15 cellular contexts compared by ENCODE assay signal in genomic region chr1:203572134-203572625, GRCh38. TPM values are rescaled to one million over a fixed set of nuclear protein-coding genes. Genes with fewer than 3 reads are reported as not detected.
DNase-seq lines count a peak whose midpoint lies in the region; ATAC-seq and TF ChIP-seq lines count a peak whose summit lies in the region.
"Had no signal": no experiment of that assay in that cellular context is flagged by ENCODE, and none has a peak within 500 bp of the region (broad histone marks: within the 10 kb centered on the region; RNA-seq: fewer than 3 reads in every experiment).

No MANE protein-coding gene starts in this region.

- H3K4me2 ChIP-seq in mammary epithelial cell (ENCODE audit: insufficient read depth, low read depth, low read length) = no peak overlapping the region

- H3K4me1 ChIP-seq in HUES48 (ENCODE audit: control insufficient read depth, insufficient read depth, low read length) = peaks cover 10% of the 10 kb centered on the region; the same call in 1 of the 2 replicates
- H3K4me1 ChIP-seq in mammary epithelial cell (ENCODE audit: insufficient read depth, low read length) = no peaks in the 10 kb centered on the region

- no peaks in the 10 kb centered on the region for H3K36me3 ChIP-seq in HUES48 (ENCODE audit: control insufficient read depth, insufficient read depth, low read length)
- no peaks in the 10 kb centered on the region for H3K36me3 ChIP-seq in brain microvascular endothelial cell (replicated peaks)
- no peaks in the 10 kb centered on the region for H3K36me3 ChIP-seq in mammary epithelial cell (ENCODE audit: insufficient read depth, low read length)
- H3K36me3 ChIP-seq: esophagus squamous epithelium had no signal

- intact Hi-C loops in mammary epithelial cell (cut with micrococcal nuclease) = no loop called here

- H4K20me1 ChIP-seq in mammary epithelial cell (ENCODE audit: insufficient read depth, low read length) = no peaks in the 10 kb centered on the region

- 75% methylated on average over 10 of the region's 10 CpGs for WGBS in mammary epithelial cell (ENCODE audit: low coverage, missing lambda C conversion rate)

- ATAC-seq in GM21619 (IDR thresholded peaks at IDR 0.05; ENCODE audit: unreplicated experiment) = no peak
- ATAC-seq: stimulated activated naive CD8-positive, alpha-beta T cell treated with anti-CD3 and anti-CD28 coated beads, Interleukin-15, amount 100 ng/mL, for 72 hours had no signal

- H3K9me3 ChIP-seq in HUES48 (ENCODE audit: control insufficient read depth, insufficient read depth, low read length) (no peaks in the 10 kb centered on the region), mammary epithelial cell (replicated peaks; ENCODE audit: insufficient read depth, low read length) (no peaks in the 10 kb centered on the region)
- H3K9me3 ChIP-seq: esophagus squamous epithelium had no signal

- H3K79me2 ChIP-seq in mammary epithelial cell (ENCODE audit: insufficient read depth, low read length) = no peaks in the 10 kb centered on the region

- CTCF ChIA-PET in mammary epithelial cell (lab: Charles Lee; ENCODE audit: low non-redundant PET) = no interaction called here

- H3K27ac ChIP-seq in HUES48 (ENCODE audit: low read depth, low read length) (peak overlapping the region; percentile 57), brain microvascular endothelial cell (peak overlapping the region; percentile 37), mammary epithelial cell (ENCODE audit: insufficient read depth, low read depth, low read length) (no peak overlapping the region)
- H3K27ac ChIP-seq: C4-2B had no signal

- TF ChIP-seq CTCF in brain microvascular endothelial cell (IDR thresholded peaks at IDR 0.05; ENCODE audit: low read depth, low read length, missing control alignments) = no peak
- no peak for TF ChIP-seq CTCF in mammary epithelial cell (conservative IDR thresholded peaks at IDR 0.05 in 1 of 2, IDR thresholded peaks at IDR 0.05 in 1 of 2; ENCODE audit: extremely low read depth in 1 of 2, insufficient read depth in 1 of 2, low read depth in 1 of 2, low read length in 2 of 2)

- dilution Hi-C loops in mammary epithelial cell (cut with HindIII; ENCODE audit: low sequenced_read_pairs) = no loop called here

- H3K27me3 ChIP-seq in HUES48 (ENCODE audit: control insufficient read depth, insufficient read depth, low read length) (no peaks in the 10 kb centered on the region), brain microvascular endothelial cell (replicated peaks) (no peaks in the 10 kb centered on the region), mammary epithelial cell (ENCODE audit: insufficient read depth, low read length) (no peaks in the 10 kb centered on the region)
- H3K27me3 ChIP-seq: esophagus squamous epithelium had no signal

- in situ Hi-C loops in brain microvascular endothelial cell (cut with HindIII; ENCODE audit: low pct_ligation_motif_present, low sequenced_read_pairs) = no loop called here
- in situ Hi-C loops in mammary epithelial cell (cut with MboI; ENCODE audit: low sequenced_read_pairs in 2 of 2) = no loop called here

- BruUV-seq in mammary epithelial cell (replicated peaks; lab: Mats Ljungman, UMichigan) = no TSS peak

- H3K4me3 ChIP-seq in HUES48 (ENCODE audit: low read depth, low read length) = no peak overlapping the region
- H3K4me3 ChIP-seq in brain microvascular endothelial cell (ENCODE audit: low read depth, low read length) = no peak overlapping the region
- no peak overlapping the region for H3K4me3 ChIP-seq in mammary epithelial cell (replicated peaks in 1 of 3; ENCODE audit: insufficient read depth in 1 of 3, low read depth in 2 of 3, low read length in 3 of 3)
- H3K4me3 ChIP-seq: esophagus squamous epithelium had no signal

- H3K9ac ChIP-seq in HUES48 (ENCODE audit: low read depth, low read length) (no peak overlapping the region), mammary epithelial cell (ENCODE audit: insufficient read depth, low read length) (no peak overlapping the region)

- no peak overlapping the region for H2AFZ ChIP-seq in mammary epithelial cell (ENCODE audit: low read depth, low read length)

- DNase-seq in brain microvascular endothelial cell = peak; percentile 85
- peak; percentile 64 for DNase-seq in iPS-NIHi7 (ENCODE audit: extremely low spot score)
- DNase-seq in renal cortical epithelial cell (ENCODE audit: low read depth) = peak; percentile 43
- DNase-seq in NOMO-1 treated with dmso at 0.1 percent for 144 hours (lab: John Stamatoyannopoulos, UW; ENCODE audit: unreplicated experiment) = no peak
- no peak for DNase-seq in stimulated activated CD4-positive, alpha-beta T cell treated with anti-CD3 and anti-CD28 coated beads, Interleukin-4, amount 100 ng/mL, for 1 hour
- no peak for DNase-seq in mammary epithelial cell
- DNase-seq: activated naive CD4-positive, alpha-beta T cell treated with anti-CD3 and anti-CD28 coated beads, Interleukin-2, amount 50 U/mL, for 16 hours; esophagus squamous epithelium; Karpas-422; NCI-H187 treated with DMSO at 0.1 percent for 48 hours; SIG-M5; stimulated activated naive CD8-positive, alpha-beta T cell treated with anti-CD3 and anti-CD28 coated beads, Interleukin-15, amount 100 ng/mL, for 72 hours had no signal

RNA-seq across cellular contexts. Expression of gene ATP2B4, which starts 54.5 kb away (rescaled TPM):
- total RNA-seq in renal cortical epithelial cell (59.4 and 131 TPM in 2 replicates), mammary epithelial cell (10 to 100 TPM; 70.5 to 91.1 TPM)
- 67.7 TPM for polyA plus RNA-seq in mammary epithelial cell
- polyA minus RNA-seq in mammary epithelial cell = 229 TPM

Comparison
In these comparisons a context has a peak if more than half of its experiments do, and no peak if none do; other contexts are left out.
1. DNase-seq: peak in brain microvascular endothelial cell (single experiment), iPS-NIHi7 (single experiment) and renal cortical epithelial cell (single experiment); none in NOMO-1 treated with dmso at 0.1 percent for 144 hours (single experiment), stimulated activated CD4-positive, alpha-beta T cell treated with anti-CD3 and anti-CD28 coated beads, Interleukin-4, amount 100 ng/mL, for 1 hour (single experiment) and mammary epithelial cell (single experiment).